1 cellular context compared by ENCODE assay signal in the genomic region with DNA sequence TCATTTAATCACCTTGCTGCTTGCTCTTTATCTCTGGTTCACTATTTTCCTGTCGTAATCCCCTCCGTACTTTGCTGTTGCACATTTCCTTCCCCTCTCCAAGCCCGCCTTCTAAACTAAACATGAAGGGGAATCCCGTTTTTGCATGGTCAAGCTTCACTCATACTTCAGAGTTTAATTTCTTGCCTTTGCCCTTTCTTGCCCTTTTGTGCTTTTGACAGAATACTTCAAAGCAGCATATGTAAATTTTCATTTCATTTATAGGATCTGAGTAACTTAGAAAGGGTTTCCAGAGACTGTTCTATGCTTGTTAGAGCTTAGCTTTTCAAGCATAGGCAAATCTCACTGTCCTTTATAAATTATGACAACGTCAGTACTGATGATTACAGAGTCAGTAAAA.
A peak's percentile ranks its signal among the peaks of the same experiment; 100 is the strongest.
TF ChIP-seq lines count a peak whose summit lies in the region.

No MANE protein-coding gene starts in this region.

TF ChIP-seq in GM12878, 131 proteins besides CTCF, POLR2A, EP300 and RAD21 (continues in another document):
- TF ChIP-seq GATAD2B (conservative IDR thresholded peaks at IDR 0.05; ENCODE audit: low read depth), result no peak
- TF ChIP-seq ESRRA (IDR thresholded peaks at IDR 0.05; ENCODE audit: low read length), result no peak
- no peak for TF ChIP-seq KLF5 (IDR thresholded peaks at IDR 0.05; ENCODE audit: partially characterized antibody)
- TF ChIP-seq PAX8 (IDR thresholded peaks at IDR 0.05), result no peak
- TF ChIP-seq YBX1 (IDR thresholded peaks at IDR 0.05), result no peak
- TF ChIP-seq FOXM1 (IDR thresholded peaks at IDR 0.05; ENCODE audit: low read depth, low read length), result no peak
- no peak for TF ChIP-seq POLR2AphosphoS2 (IDR thresholded peaks at IDR 0.05; ENCODE audit: low read depth, low read length)
- peak; percentile 36 for TF ChIP-seq MEF2B (IDR thresholded peaks at IDR 0.05; ENCODE audit: partially characterized antibody, poor library complexity, severe bottlenecking)
- TF ChIP-seq, protein P1, sequence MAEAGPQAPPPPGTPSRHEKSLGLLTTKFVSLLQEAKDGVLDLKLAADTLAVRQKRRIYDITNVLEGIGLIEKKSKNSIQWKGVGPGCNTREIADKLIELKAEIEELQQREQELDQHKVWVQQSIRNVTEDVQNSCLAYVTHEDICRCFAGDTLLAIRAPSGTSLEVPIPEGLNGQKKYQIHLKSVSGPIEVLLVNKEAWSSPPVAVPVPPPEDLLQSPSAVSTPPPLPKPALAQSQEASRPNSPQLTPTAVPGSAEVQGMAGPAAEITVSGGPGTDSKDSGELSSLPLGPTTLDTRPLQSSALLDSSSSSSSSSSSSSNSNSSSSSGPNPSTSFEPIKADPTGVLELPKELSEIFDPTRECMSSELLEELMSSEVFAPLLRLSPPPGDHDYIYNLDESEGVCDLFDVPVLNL (IDR thresholded peaks at IDR 0.05; ENCODE audit: low read depth, low read length), result no peak
- TF ChIP-seq, protein P2, sequence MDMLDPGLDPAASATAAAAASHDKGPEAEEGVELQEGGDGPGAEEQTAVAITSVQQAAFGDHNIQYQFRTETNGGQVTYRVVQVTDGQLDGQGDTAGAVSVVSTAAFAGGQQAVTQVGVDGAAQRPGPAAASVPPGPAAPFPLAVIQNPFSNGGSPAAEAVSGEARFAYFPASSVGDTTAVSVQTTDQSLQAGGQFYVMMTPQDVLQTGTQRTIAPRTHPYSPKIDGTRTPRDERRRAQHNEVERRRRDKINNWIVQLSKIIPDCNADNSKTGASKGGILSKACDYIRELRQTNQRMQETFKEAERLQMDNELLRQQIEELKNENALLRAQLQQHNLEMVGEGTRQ (IDR thresholded peaks at IDR 0.05; ENCODE audit: borderline replicate concordance, low read depth, low read length), result no peak
- no peak for TF ChIP-seq MYC (IDR thresholded peaks at IDR 0.05; ENCODE audit: insufficient read depth, insufficient read length, insufficient replicate concordance, low read length, severe bottlenecking)
- no peak for TF ChIP-seq MTA3 (IDR thresholded peaks at IDR 0.05; ENCODE audit: borderline replicate concordance, low read length)
- TF ChIP-seq MYB (IDR thresholded peaks at IDR 0.05; ENCODE audit: borderline replicate concordance, low read depth, low read length), result no peak
- TF ChIP-seq, protein P3, sequence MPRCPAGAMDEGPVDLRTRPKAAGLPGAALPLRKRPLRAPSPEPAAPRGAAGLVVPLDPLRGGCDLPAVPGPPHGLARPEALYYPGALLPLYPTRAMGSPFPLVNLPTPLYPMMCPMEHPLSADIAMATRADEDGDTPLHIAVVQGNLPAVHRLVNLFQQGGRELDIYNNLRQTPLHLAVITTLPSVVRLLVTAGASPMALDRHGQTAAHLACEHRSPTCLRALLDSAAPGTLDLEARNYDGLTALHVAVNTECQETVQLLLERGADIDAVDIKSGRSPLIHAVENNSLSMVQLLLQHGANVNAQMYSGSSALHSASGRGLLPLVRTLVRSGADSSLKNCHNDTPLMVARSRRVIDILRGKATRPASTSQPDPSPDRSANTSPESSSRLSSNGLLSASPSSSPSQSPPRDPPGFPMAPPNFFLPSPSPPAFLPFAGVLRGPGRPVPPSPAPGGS (IDR thresholded peaks at IDR 0.05; ENCODE audit: borderline replicate concordance, insufficient read depth, low read depth, low read length, poor library complexity, severe bottlenecking), result no peak
- TF ChIP-seq, protein P4, sequence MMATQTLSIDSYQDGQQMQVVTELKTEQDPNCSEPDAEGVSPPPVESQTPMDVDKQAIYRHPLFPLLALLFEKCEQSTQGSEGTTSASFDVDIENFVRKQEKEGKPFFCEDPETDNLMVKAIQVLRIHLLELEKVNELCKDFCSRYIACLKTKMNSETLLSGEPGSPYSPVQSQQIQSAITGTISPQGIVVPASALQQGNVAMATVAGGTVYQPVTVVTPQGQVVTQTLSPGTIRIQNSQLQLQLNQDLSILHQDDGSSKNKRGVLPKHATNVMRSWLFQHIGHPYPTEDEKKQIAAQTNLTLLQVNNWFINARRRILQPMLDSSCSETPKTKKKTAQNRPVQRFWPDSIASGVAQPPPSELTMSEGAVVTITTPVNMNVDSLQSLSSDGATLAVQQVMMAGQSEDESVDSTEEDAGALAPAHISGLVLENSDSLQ (IDR thresholded peaks at IDR 0.05), result peak; percentile 50
- no peak for TF ChIP-seq BCL11A (IDR thresholded peaks at IDR 0.05; ENCODE audit: low read depth, low read length)
- no peak for TF ChIP-seq TCF12 (IDR thresholded peaks at IDR 0.05; ENCODE audit: low read depth, low read length)
- no peak; a peak in 1 of 4 replicates for TF ChIP-seq ETV6 (conservative IDR thresholded peaks at IDR 0.05 in 1 of 2, IDR thresholded peaks at IDR 0.05 in 1 of 2; ENCODE audit: borderline replicate concordance in 1 of 2, low read depth in 1 of 2)
- TF ChIP-seq DPF2 (IDR thresholded peaks at IDR 0.05), result 0 out of 2 replicates have a peak, but pooled peaks have one; percentile 20
- TF ChIP-seq, protein P5, sequence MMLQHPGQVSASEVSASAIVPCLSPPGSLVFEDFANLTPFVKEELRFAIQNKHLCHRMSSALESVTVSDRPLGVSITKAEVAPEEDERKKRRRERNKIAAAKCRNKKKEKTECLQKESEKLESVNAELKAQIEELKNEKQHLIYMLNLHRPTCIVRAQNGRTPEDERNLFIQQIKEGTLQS (IDR thresholded peaks at IDR 0.05; ENCODE audit: borderline replicate concordance, extremely low read depth, low read depth, low read length), result no peak
- no peak for TF ChIP-seq NR2C1 (IDR thresholded peaks at IDR 0.05)
- TF ChIP-seq, protein P6, sequence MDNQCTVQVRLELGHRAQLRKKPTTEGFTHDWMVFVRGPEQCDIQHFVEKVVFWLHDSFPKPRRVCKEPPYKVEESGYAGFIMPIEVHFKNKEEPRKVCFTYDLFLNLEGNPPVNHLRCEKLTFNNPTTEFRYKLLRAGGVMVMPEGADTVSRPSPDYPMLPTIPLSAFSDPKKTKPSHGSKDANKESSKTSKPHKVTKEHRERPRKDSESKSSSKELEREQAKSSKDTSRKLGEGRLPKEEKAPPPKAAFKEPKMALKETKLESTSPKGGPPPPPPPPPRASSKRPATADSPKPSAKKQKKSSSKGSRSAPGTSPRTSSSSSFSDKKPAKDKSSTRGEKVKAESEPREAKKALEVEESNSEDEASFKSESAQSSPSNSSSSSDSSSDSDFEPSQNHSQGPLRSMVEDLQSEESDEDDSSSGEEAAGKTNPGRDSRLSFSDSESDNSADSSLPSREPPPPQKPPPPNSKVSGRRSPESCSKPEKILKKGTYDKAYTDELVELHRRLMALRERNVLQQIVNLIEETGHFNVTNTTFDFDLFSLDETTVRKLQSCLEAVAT (IDR thresholded peaks at IDR 0.05), result no peak
- TF ChIP-seq, protein P7, sequence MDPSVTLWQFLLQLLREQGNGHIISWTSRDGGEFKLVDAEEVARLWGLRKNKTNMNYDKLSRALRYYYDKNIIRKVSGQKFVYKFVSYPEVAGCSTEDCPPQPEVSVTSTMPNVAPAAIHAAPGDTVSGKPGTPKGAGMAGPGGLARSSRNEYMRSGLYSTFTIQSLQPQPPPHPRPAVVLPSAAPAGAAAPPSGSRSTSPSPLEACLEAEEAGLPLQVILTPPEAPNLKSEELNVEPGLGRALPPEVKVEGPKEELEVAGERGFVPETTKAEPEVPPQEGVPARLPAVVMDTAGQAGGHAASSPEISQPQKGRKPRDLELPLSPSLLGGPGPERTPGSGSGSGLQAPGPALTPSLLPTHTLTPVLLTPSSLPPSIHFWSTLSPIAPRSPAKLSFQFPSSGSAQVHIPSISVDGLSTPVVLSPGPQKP (IDR thresholded peaks at IDR 0.05; ENCODE audit: low read depth, low read length), result no peak
- TF ChIP-seq, protein P8, sequence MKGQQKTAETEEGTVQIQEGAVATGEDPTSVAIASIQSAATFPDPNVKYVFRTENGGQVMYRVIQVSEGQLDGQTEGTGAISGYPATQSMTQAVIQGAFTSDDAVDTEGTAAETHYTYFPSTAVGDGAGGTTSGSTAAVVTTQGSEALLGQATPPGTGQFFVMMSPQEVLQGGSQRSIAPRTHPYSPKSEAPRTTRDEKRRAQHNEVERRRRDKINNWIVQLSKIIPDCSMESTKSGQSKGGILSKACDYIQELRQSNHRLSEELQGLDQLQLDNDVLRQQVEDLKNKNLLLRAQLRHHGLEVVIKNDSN (IDR thresholded peaks at IDR 0.05; ENCODE audit: borderline replicate concordance, extremely low read length, insufficient read depth, low read depth, low read length), result no peak
- no peak for TF ChIP-seq SUPT20H (IDR thresholded peaks at IDR 0.05; ENCODE audit: borderline replicate concordance, control insufficient read depth, low read depth, low read length)
- TF ChIP-seq, protein P9, sequence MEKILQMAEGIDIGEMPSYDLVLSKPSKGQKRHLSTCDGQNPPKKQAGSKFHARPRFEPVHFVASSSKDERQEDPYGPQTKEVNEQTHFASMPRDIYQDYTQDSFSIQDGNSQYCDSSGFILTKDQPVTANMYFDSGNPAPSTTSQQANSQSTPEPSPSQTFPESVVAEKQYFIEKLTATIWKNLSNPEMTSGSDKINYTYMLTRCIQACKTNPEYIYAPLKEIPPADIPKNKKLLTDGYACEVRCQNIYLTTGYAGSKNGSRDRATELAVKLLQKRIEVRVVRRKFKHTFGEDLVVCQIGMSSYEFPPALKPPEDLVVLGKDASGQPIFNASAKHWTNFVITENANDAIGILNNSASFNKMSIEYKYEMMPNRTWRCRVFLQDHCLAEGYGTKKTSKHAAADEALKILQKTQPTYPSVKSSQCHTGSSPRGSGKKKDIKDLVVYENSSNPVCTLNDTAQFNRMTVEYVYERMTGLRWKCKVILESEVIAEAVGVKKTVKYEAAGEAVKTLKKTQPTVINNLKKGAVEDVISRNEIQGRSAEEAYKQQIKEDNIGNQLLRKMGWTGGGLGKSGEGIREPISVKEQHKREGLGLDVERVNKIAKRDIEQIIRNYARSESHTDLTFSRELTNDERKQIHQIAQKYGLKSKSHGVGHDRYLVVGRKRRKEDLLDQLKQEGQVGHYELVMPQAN (conservative IDR thresholded peaks at IDR 0.05), result no peak
- TF ChIP-seq BHLHE40 (IDR thresholded peaks at IDR 0.05; ENCODE audit: borderline replicate concordance in 1 of 2, low read depth in 2 of 2, low read length in 1 of 2), result no peak
- no peak for TF ChIP-seq CBFB (IDR thresholded peaks at IDR 0.05; ENCODE audit: low read depth)
- peak; percentile 54; the same call in 1 of the 2 replicates for TF ChIP-seq MTA2 (IDR thresholded peaks at IDR 0.05; ENCODE audit: low read depth)
- 0 out of 2 replicates have a peak, but pooled peaks have one; percentile 29 for TF ChIP-seq EED (IDR thresholded peaks at IDR 0.05; ENCODE audit: low read depth)
- peak in 1 of 2 experiments; percentile 39; a peak in 1 of 4 replicates for TF ChIP-seq IKZF2 (IDR thresholded peaks at IDR 0.05)
- 0 out of 2 replicates have a peak, but pooled peaks have one; percentile 27 for TF ChIP-seq SREBF1 (IDR thresholded peaks at IDR 0.05; ENCODE audit: low read length)
- TF ChIP-seq SMAD1 (IDR thresholded peaks at IDR 0.05; ENCODE audit: low read depth, partially characterized antibody), result no peak
- no peak for TF ChIP-seq RCOR1 (conservative IDR thresholded peaks at IDR 0.05; ENCODE audit: low read depth, low read length)
- TF ChIP-seq, protein P10, sequence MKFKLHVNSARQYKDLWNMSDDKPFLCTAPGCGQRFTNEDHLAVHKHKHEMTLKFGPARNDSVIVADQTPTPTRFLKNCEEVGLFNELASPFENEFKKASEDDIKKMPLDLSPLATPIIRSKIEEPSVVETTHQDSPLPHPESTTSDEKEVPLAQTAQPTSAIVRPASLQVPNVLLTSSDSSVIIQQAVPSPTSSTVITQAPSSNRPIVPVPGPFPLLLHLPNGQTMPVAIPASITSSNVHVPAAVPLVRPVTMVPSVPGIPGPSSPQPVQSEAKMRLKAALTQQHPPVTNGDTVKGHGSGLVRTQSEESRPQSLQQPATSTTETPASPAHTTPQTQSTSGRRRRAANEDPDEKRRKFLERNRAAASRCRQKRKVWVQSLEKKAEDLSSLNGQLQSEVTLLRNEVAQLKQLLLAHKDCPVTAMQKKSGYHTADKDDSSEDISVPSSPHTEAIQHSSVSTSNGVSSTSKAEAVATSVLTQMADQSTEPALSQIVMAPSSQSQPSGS (IDR thresholded peaks at IDR 0.05; ENCODE audit: low read length), result peak; percentile 16; the same call in 1 of the 2 replicates
- TF ChIP-seq POU2F2 (IDR thresholded peaks at IDR 0.05; ENCODE audit: borderline replicate concordance, low read depth, low read length), result peak; percentile 55; the same call in 2 of the 3 replicates
- TF ChIP-seq IRF4 (IDR thresholded peaks at IDR 0.05; ENCODE audit: low read depth, low read length), result no peak
- TF ChIP-seq FOS (IDR thresholded peaks at IDR 0.05; ENCODE audit: borderline replicate concordance, extremely low read depth, insufficient read length), result no peak
- TF ChIP-seq NR2F1 (conservative IDR thresholded peaks at IDR 0.05), result peak; percentile 96
- TF ChIP-seq ZNF24 (IDR thresholded peaks at IDR 0.05), result no peak
- TF ChIP-seq ZNF217 (IDR thresholded peaks at IDR 0.05), result peak; percentile 78; the same call in 1 of the 2 replicates
- TF ChIP-seq, protein P11, sequence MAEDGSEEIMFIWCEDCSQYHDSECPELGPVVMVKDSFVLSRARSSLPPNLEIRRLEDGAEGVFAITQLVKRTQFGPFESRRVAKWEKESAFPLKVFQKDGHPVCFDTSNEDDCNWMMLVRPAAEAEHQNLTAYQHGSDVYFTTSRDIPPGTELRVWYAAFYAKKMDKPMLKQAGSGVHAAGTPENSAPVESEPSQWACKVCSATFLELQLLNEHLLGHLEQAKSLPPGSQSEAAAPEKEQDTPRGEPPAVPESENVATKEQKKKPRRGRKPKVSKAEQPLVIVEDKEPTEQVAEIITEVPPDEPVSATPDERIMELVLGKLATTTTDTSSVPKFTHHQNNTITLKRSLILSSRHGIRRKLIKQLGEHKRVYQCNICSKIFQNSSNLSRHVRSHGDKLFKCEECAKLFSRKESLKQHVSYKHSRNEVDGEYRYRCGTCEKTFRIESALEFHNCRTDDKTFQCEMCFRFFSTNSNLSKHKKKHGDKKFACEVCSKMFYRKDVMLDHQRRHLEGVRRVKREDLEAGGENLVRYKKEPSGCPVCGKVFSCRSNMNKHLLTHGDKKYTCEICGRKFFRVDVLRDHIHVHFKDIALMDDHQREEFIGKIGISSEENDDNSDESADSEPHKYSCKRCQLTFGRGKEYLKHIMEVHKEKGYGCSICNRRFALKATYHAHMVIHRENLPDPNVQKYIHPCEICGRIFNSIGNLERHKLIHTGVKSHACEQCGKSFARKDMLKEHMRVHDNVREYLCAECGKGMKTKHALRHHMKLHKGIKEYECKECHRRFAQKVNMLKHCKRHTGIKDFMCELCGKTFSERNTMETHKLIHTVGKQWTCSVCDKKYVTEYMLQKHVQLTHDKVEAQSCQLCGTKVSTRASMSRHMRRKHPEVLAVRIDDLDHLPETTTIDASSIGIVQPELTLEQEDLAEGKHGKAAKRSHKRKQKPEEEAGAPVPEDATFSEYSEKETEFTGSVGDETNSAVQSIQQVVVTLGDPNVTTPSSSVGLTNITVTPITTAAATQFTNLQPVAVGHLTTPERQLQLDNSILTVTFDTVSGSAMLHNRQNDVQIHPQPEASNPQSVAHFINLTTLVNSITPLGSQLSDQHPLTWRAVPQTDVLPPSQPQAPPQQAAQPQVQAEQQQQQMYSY (CRISPR knock-in tag; IDR thresholded peaks at IDR 0.05), result no peak
- TF ChIP-seq BACH1 (IDR thresholded peaks at IDR 0.05; ENCODE audit: borderline replicate concordance), result no peak
- no peak for TF ChIP-seq SMC3 (IDR thresholded peaks at IDR 0.05; ENCODE audit: borderline replicate concordance, low read length)
- 0 out of 2 replicates have a peak, but pooled peaks have one; percentile 43 for TF ChIP-seq MEF2A (IDR thresholded peaks at IDR 0.05; ENCODE audit: insufficient read depth, low read depth, low read length)
- TF ChIP-seq TCF3 (IDR thresholded peaks at IDR 0.05; ENCODE audit: borderline replicate concordance, insufficient read depth, low read depth, low read length), result no peak
- TF ChIP-seq, protein P12, sequence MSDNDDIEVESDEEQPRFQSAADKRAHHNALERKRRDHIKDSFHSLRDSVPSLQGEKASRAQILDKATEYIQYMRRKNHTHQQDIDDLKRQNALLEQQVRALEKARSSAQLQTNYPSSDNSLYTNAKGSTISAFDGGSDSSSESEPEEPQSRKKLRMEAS (IDR thresholded peaks at IDR 0.05; ENCODE audit: low read depth, low read length), result no peak
- TF ChIP-seq SUZ12 (IDR thresholded peaks at IDR 0.05; ENCODE audit: unreplicated experiment), result no peak
